In the genomic region with DNA sequence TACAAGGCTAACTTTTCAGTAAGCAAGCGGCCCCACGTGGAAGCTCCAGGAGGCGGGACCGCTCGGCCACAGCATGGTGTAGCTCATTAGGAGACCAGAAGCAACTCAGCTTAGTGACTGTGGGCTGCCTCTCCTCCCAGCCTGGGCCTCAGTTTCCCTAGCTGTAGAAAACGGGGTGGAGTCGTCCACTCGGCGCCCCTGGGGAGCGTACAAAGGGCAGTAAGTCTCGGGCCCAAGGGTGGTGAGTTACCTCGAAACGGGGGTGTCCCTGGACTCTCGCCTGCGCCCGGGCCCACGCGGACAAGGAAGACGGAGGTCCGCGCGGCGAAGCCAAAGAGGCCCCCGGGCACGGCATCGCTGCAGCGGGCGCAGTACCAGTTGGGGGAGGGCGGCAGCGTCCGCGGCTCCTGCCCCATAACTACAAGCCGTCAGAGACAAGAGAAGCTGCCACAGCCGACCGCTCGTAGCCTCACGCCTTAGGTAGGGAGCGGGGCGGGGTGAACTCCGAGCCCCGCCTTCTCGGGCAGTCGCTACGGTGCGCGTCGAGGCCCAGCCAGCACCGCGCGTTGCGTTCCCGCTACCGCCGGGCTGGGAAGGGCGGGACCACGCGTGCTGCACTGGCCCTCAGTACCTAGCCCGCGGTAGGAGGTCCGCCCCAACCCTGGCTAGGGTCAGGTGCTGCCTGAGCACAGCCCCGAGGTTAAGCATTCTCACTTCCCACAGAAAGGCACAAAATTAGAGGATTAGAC, we compare ENCODE assay signal across 1 cellular context.
TF ChIP-seq lines count a peak whose summit lies in the region.

A gene with protein sequence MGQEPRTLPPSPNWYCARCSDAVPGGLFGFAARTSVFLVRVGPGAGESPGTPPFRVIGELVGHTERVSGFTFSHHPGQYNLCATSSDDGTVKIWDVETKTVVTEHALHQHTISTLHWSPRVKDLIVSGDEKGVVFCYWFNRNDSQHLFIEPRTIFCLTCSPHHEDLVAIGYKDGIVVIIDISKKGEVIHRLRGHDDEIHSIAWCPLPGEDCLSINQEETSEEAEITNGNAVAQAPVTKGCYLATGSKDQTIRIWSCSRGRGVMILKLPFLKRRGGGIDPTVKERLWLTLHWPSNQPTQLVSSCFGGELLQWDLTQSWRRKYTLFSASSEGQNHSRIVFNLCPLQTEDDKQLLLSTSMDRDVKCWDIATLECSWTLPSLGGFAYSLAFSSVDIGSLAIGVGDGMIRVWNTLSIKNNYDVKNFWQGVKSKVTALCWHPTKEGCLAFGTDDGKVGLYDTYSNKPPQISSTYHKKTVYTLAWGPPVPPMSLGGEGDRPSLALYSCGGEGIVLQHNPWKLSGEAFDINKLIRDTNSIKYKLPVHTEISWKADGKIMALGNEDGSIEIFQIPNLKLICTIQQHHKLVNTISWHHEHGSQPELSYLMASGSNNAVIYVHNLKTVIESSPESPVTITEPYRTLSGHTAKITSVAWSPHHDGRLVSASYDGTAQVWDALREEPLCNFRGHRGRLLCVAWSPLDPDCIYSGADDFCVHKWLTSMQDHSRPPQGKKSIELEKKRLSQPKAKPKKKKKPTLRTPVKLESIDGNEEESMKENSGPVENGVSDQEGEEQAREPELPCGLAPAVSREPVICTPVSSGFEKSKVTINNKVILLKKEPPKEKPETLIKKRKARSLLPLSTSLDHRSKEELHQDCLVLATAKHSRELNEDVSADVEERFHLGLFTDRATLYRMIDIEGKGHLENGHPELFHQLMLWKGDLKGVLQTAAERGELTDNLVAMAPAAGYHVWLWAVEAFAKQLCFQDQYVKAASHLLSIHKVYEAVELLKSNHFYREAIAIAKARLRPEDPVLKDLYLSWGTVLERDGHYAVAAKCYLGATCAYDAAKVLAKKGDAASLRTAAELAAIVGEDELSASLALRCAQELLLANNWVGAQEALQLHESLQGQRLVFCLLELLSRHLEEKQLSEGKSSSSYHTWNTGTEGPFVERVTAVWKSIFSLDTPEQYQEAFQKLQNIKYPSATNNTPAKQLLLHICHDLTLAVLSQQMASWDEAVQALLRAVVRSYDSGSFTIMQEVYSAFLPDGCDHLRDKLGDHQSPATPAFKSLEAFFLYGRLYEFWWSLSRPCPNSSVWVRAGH (N-terminal part only) (minus strand): TSS at position 494 of the 749 bp plus-strand sequence. CDS start 78 bp downstream, at position 416.

TF ChIP-seq in HepG2, 621 proteins besides CTCF, POLR2A, EP300 and RAD21 (continued from another document and continues in another):
- peak; percentile 91 for TF ChIP-seq YEATS4 (CRISPR knock-in tag; IDR thresholded peaks at IDR 0.05; ENCODE audit: borderline replicate concordance)
- no peak for TF ChIP-seq ZNF839 (CRISPR knock-in tag; IDR thresholded peaks at IDR 0.05; ENCODE audit: borderline replicate concordance)
- peak; percentile 40 for TF ChIP-seq RBM39 (IDR thresholded peaks at IDR 0.05; ENCODE audit: low read depth, low read length, poor library complexity, severe bottlenecking)
- TF ChIP-seq THAP9 (CRISPR knock-in tag; IDR thresholded peaks at IDR 0.05; ENCODE audit: borderline replicate concordance) = no peak
- no peak for TF ChIP-seq ISX (CRISPR knock-in tag; conservative IDR thresholded peaks at IDR 0.05)
- no peak for TF ChIP-seq ATAD3A (CRISPR knock-in tag; IDR thresholded peaks at IDR 0.05)
- no peak for TF ChIP-seq ADNP (CRISPR knock-in tag; IDR thresholded peaks at IDR 0.05)
- peak; percentile 73; the same call in 1 of the 2 replicates for TF ChIP-seq ESRRA (CRISPR knock-in tag; IDR thresholded peaks at IDR 0.05; ENCODE audit: low read depth)
- no peak for TF ChIP-seq EHMT2 (IDR thresholded peaks at IDR 0.05; ENCODE audit: borderline replicate concordance, low read depth, low read length)
- no peak for TF ChIP-seq ZNF24 (IDR thresholded peaks at IDR 0.05)
- peak; percentile 69; the same call in 1 of the 2 replicates for TF ChIP-seq ARID5B (CRISPR knock-in tag; IDR thresholded peaks at IDR 0.05)
- TF ChIP-seq SP5 (CRISPR knock-in tag; IDR thresholded peaks at IDR 0.05; ENCODE audit: borderline replicate concordance, low read depth) = peak; percentile 85
- TF ChIP-seq SMAD1 (CRISPR knock-in tag; IDR thresholded peaks at IDR 0.05; ENCODE audit: borderline replicate concordance, low read depth) = peak; percentile 72; the same call in 1 of the 2 replicates
- TF ChIP-seq ZNF784 (CRISPR knock-in tag; IDR thresholded peaks at IDR 0.05; ENCODE audit: borderline replicate concordance) = peak; percentile 86; the same call in 1 of the 2 replicates
- no peak for TF ChIP-seq NFRKB (IDR thresholded peaks at IDR 0.05)
- TF ChIP-seq, protein P1, sequence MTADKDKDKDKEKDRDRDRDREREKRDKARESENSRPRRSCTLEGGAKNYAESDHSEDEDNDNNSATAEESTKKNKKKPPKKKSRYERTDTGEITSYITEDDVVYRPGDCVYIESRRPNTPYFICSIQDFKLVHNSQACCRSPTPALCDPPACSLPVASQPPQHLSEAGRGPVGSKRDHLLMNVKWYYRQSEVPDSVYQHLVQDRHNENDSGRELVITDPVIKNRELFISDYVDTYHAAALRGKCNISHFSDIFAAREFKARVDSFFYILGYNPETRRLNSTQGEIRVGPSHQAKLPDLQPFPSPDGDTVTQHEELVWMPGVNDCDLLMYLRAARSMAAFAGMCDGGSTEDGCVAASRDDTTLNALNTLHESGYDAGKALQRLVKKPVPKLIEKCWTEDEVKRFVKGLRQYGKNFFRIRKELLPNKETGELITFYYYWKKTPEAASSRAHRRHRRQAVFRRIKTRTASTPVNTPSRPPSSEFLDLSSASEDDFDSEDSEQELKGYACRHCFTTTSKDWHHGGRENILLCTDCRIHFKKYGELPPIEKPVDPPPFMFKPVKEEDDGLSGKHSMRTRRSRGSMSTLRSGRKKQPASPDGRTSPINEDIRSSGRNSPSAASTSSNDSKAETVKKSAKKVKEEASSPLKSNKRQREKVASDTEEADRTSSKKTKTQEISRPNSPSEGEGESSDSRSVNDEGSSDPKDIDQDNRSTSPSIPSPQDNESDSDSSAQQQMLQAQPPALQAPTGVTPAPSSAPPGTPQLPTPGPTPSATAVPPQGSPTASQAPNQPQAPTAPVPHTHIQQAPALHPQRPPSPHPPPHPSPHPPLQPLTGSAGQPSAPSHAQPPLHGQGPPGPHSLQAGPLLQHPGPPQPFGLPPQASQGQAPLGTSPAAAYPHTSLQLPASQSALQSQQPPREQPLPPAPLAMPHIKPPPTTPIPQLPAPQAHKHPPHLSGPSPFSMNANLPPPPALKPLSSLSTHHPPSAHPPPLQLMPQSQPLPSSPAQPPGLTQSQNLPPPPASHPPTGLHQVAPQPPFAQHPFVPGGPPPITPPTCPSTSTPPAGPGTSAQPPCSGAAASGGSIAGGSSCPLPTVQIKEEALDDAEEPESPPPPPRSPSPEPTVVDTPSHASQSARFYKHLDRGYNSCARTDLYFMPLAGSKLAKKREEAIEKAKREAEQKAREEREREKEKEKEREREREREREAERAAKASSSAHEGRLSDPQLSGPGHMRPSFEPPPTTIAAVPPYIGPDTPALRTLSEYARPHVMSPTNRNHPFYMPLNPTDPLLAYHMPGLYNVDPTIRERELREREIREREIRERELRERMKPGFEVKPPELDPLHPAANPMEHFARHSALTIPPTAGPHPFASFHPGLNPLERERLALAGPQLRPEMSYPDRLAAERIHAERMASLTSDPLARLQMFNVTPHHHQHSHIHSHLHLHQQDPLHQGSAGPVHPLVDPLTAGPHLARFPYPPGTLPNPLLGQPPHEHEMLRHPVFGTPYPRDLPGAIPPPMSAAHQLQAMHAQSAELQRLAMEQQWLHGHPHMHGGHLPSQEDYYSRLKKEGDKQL (CRISPR knock-in tag; IDR thresholded peaks at IDR 0.05; ENCODE audit: low read depth) = 0 out of 2 replicates have a peak, but pooled peaks have one; percentile 39
- peak; percentile 51 for TF ChIP-seq ZNF777 (CRISPR knock-in tag; IDR thresholded peaks at IDR 0.05)
- TF ChIP-seq SALL1 (CRISPR knock-in tag; IDR thresholded peaks at IDR 0.05) = peak; percentile 85
- TF ChIP-seq, protein P2, sequence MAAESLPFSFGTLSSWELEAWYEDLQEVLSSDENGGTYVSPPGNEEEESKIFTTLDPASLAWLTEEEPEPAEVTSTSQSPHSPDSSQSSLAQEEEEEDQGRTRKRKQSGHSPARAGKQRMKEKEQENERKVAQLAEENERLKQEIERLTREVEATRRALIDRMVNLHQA (CRISPR knock-in tag; IDR thresholded peaks at IDR 0.05) = no peak
- no peak for TF ChIP-seq GPBP1L1 (CRISPR knock-in tag; IDR thresholded peaks at IDR 0.05)
- TF ChIP-seq IRF1 (CRISPR knock-in tag; IDR thresholded peaks at IDR 0.05; ENCODE audit: low read depth) = no peak
- TF ChIP-seq, protein P3, sequence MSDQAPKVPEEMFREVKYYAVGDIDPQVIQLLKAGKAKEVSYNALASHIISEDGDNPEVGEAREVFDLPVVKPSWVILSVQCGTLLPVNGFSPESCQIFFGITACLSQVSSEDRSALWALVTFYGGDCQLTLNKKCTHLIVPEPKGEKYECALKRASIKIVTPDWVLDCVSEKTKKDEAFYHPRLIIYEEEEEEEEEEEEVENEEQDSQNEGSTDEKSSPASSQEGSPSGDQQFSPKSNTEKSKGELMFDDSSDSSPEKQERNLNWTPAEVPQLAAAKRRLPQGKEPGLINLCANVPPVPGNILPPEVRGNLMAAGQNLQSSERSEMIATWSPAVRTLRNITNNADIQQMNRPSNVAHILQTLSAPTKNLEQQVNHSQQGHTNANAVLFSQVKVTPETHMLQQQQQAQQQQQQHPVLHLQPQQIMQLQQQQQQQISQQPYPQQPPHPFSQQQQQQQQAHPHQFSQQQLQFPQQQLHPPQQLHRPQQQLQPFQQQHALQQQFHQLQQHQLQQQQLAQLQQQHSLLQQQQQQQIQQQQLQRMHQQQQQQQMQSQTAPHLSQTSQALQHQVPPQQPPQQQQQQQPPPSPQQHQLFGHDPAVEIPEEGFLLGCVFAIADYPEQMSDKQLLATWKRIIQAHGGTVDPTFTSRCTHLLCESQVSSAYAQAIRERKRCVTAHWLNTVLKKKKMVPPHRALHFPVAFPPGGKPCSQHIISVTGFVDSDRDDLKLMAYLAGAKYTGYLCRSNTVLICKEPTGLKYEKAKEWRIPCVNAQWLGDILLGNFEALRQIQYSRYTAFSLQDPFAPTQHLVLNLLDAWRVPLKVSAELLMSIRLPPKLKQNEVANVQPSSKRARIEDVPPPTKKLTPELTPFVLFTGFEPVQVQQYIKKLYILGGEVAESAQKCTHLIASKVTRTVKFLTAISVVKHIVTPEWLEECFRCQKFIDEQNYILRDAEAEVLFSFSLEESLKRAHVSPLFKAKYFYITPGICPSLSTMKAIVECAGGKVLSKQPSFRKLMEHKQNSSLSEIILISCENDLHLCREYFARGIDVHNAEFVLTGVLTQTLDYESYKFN (CRISPR knock-in tag; conservative IDR thresholded peaks at IDR 0.05) = peak; percentile 67
